In the genomic region with DNA sequence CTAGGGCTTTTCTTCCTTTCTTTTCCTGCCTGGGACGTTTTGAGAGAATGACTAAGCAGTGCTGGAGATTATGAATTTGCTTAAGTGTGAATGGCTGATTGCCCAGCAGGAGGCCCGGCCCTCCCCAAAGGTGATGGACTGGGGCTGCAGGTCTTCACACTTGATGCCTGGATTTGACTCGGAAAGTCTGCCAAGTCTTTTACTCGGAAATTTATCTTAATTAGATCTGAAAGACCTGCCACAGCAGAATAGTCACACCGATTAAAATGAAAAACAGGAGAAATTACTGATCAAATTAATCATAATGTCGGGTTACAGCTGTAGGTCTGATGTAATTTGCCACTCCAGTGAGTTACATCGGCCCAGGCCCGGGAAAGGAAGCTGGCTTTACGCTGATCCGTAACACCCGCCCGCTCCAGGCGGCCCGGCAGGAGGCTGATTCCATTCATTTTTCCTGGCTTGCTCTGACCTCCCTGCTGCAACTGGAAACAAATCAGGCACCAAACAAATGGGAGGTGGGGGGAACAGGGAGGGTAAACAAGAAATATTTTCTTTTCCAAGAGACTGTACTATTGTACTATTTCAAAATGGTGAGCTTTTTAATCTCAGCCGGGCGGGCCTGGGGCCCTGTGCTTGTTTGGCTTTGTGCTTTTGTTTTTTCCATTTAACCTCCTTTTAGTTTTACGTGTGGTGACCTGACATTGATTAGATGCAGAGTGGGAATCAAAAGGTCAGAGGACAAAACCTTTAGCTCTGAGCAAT, we compare ENCODE assay signal across 9 cellular contexts.
DNase-seq lines count a peak whose midpoint lies in the region; ATAC-seq and TF ChIP-seq lines count a peak whose summit lies in the region.
"Had no signal": no experiment of that assay in that cellular context is flagged by ENCODE, and none has a peak within 500 bp of the region (broad histone marks: within the 10 kb centered on the region; RNA-seq: fewer than 3 reads in every experiment).

No MANE protein-coding gene starts in this region.

- in situ Hi-C loops in GM23248 (cut with MboI): no loop called here

- H4K20me1 ChIP-seq in GM23248 (ENCODE audit: insufficient read depth): no peaks in the 10 kb centered on the region

- H3K36me3 ChIP-seq in GM23248 (ENCODE audit: low read depth): no peaks in the 10 kb centered on the region
- H3K36me3 ChIP-seq in NT2/D1 (ENCODE audit: insufficient read depth, insufficient read length, low read length): no peaks in the 10 kb centered on the region
- no peaks in the 10 kb centered on the region for H3K36me3 ChIP-seq in gastroesophageal sphincter
- H3K36me3 ChIP-seq in ovary: no peaks in the 10 kb centered on the region
- no peaks in the 10 kb centered on the region for H3K36me3 ChIP-seq in suprapubic skin

- H3F3A ChIP-seq in GM23248 (ENCODE audit: insufficient read depth): 0 out of 2 replicates have a peak, but pooled peaks cover 3% of the 10 kb centered on the region

- H2AFZ ChIP-seq in GM23248: peak overlapping the region; percentile 52

- no peaks in the 10 kb centered on the region for H3K79me2 ChIP-seq in GM23248 (ENCODE audit: insufficient read depth)

- H3K9ac ChIP-seq in GM23248: no peak overlapping the region
- H3K9ac ChIP-seq in NT2/D1 (ENCODE audit: insufficient read length, low read depth): no peak overlapping the region

- TF ChIP-seq CTCF in gastroesophageal sphincter (IDR thresholded peaks at IDR 0.05) (no peak), ovary (IDR thresholded peaks at IDR 0.05) (no peak), suprapubic skin (IDR thresholded peaks at IDR 0.05) (no peak)

- H3K27me3 ChIP-seq in GM23248 (replicated peaks; ENCODE audit: insufficient read depth) (peaks cover 2% of the 10 kb centered on the region; the same call in 1 of the 2 replicates), NT2/D1 (ENCODE audit: insufficient read depth, insufficient read length) (no peaks in the 10 kb centered on the region), gastroesophageal sphincter (no peaks in the 10 kb centered on the region), ovary (no peaks in the 10 kb centered on the region), suprapubic skin (no peaks in the 10 kb centered on the region)

- TF ChIP-seq POLR2A in gastroesophageal sphincter (IDR thresholded peaks at IDR 0.05) (no peak), ovary (IDR thresholded peaks at IDR 0.05) (no peak), suprapubic skin (IDR thresholded peaks at IDR 0.05) (no peak)

- intact Hi-C loops in ovary (cut with DNase I): no loop called here

- H3K4me1 ChIP-seq in GM23248 (ENCODE audit: insufficient read depth) (peaks cover 10% of the 10 kb centered on the region; the same call in 1 of the 2 replicates), NT2/D1 (ENCODE audit: insufficient read depth, insufficient read length) (peaks cover 3% of the 10 kb centered on the region), gastroesophageal sphincter (peaks cover 0 to 12% (median 0%) of the 10 kb centered on the region in 3 donors), ovary (ENCODE audit: insufficient read depth) (peaks cover 6% of the 10 kb centered on the region), suprapubic skin (peaks cover 13% of the 10 kb centered on the region)
- H3K4me1 ChIP-seq: psoas muscle had no signal

- TF ChIP-seq EP300 in gastroesophageal sphincter (IDR thresholded peaks at IDR 0.05) (no peak), ovary (IDR thresholded peaks at IDR 0.05) (no peak), suprapubic skin (IDR thresholded peaks at IDR 0.05) (no peak)

- H3K4me3 ChIP-seq in GM23248: 0 out of 2 replicates have a peak overlapping the region, but pooled peaks have one; percentile 12
- no peak overlapping the region for H3K4me3 ChIP-seq in NT2/D1 (ENCODE audit: insufficient read length, low read depth)
- no peak overlapping the region for H3K4me3 ChIP-seq in gastroesophageal sphincter
- H3K4me3 ChIP-seq in ovary: no peak overlapping the region
- H3K4me3 ChIP-seq in suprapubic skin: no peak overlapping the region
- H3K4me3 ChIP-seq: psoas muscle had no signal

- H3K4me2 ChIP-seq in GM23248 (ENCODE audit: unreplicated experiment): peak overlapping the region; percentile 22

- H3K9me3 ChIP-seq in GM23248 (ENCODE audit: low read depth): no peaks in the 10 kb centered on the region
- H3K9me3 ChIP-seq in NT2/D1 (ENCODE audit: insufficient read depth, low read length): no peaks in the 10 kb centered on the region
- H3K9me3 ChIP-seq in gastroesophageal sphincter: no peaks in the 10 kb centered on the region
- peaks cover 0 to 2% of the 10 kb centered on the region in 2 donors for H3K9me3 ChIP-seq in ovary
- H3K9me3 ChIP-seq in suprapubic skin: no peaks in the 10 kb centered on the region
- H3K9me3 ChIP-seq: psoas muscle had no signal

- H3K27ac ChIP-seq in GM23248 (no peak overlapping the region), gastroesophageal sphincter (peak overlapping the region in 1 of 4 donors; percentile 18), ovary (no peak overlapping the region), suprapubic skin (no peak overlapping the region)
- H3K27ac ChIP-seq: psoas muscle had no signal

- 17 to 18% methylated on average over 17 of the region's 17 CpGs for WGBS in GM23248 (ENCODE audit: low coverage in 1 of 2, low lambda C conversion rate in 2 of 2, missing lambda C conversion rate in 2 of 2), 2 experiments
- WGBS in gastroesophageal sphincter (ENCODE audit: low coverage in 1 of 2), 2 donors: 24 to 40% methylated on average over 5 to 13 of the region's 17 CpGs
- 11 to 17% (median 13%) methylated on average over 17 of the region's 17 CpGs for WGBS in ovary, 3 donors
- WGBS in suprapubic skin: 38% methylated on average over 17 of the region's 17 CpGs

- ATAC-seq in gastroesophageal sphincter (peak; percentile 84), GM21576 (IDR thresholded peaks at IDR 0.05; ENCODE audit: unreplicated experiment) (no peak)
- ATAC-seq: psoas muscle had no signal

- DNase-seq in GM23248 (peak; percentile 72), NT2/D1 (ENCODE audit: low read depth, low spot score) (peak; percentile 59), ovary (peak; percentile 38 to 64 (median 48)), suprapubic skin (ENCODE audit: low spot score in 2 of 2) (no peak), NCI-H187 (lab: John Stamatoyannopoulos, UW) (no peak), activated gamma-delta T cell treated with Interleukin-2 at 50 U/mL for 16 hours (no peak)
- DNase-seq: psoas muscle had no signal

- no peaks in the 10 kb centered on the region for H3K9me2 ChIP-seq in GM23248 (ENCODE audit: insufficient read depth)

Comparison
In these comparisons a context has a peak if more than half of its experiments do, and no peak if none do; other contexts are left out.
1. DNase-seq: peak in GM23248 (single experiment), NT2/D1 (single experiment) and ovary (5 of 5); none in suprapubic skin (0 of 2), NCI-H187 (0 of 2) and activated gamma-delta T cell treated with Interleukin-2 at 50 U/mL for 16 hours (single experiment).